Comparison of ENCODE assay signal across 9 cellular contexts in the genomic region with DNA sequence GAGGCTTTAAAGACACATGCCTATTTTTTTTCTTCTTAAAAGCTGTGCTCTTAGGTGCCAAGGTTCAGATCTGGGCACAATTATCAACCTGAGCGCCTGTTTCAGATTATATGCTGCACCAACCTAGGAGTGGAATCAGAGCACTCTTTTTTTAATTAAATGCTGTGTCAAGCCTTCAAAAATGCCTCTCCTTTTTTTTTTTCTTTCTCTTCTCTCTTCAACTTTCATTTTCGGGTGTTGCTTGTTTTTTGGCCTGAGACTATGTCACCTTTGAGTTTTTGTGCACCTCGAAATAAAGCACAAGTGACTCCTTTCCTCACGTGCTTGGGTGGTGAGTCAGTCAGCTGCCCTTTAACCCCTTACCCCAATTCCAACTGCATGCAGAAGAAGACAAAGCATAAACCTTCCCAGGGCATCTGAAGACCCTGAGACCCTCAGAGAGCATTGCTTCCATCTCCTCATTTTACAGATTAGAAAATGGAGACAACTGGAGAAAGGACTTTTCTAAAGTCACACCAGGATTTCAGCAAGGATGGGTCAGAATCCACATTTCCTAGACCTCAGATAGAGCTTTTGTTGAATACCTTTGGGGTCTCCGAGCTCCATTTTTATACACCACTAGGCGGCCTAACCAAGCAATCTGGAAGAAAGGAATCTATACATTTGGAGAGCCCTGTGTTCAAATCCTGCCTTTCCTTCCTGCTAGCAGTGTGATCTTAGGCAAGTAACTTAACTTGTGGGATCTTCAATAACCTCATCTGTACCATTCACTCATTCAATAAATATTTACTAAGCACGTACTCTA. TPM values are rescaled to one million over a fixed set of nuclear protein-coding genes. Genes with fewer than 3 reads are reported as not detected.
DNase-seq lines count a peak whose midpoint lies in the region; ATAC-seq, FAIRE-seq and TF ChIP-seq lines count a peak whose summit lies in the region.
"Had no signal": no experiment of that assay in that cellular context is flagged by ENCODE, and none has a peak within 500 bp of the region (broad histone marks: within the 10 kb centered on the region; RNA-seq: fewer than 3 reads in every experiment).

No MANE protein-coding gene starts in this region.

- peak overlapping the region; percentile 69 for H3K4me3 ChIP-seq in AG10803 (ENCODE audit: low read length)
- peak overlapping the region; percentile 42 to 56 for H3K4me3 ChIP-seq in muscle layer of duodenum (ENCODE audit: low read depth in 1 of 2, low read length in 2 of 2)

- no peak for FAIRE-seq in HTR-8/SVneo (lab: Jason Lieb, UNC)

- H3K4me1 Mint-ChIP-seq in MCF 10A (ENCODE audit: insufficient read depth, unreplicated experiment), result peaks cover 5% of the 10 kb centered on the region

- no peaks in the 10 kb centered on the region for H3K36me3 ChIP-seq in muscle layer of duodenum (ENCODE audit: control insufficient read depth in 1 of 2, insufficient read depth in 2 of 2, low read length in 2 of 2)

- no peak overlapping the region for H3K27ac Mint-ChIP-seq in MCF 10A (ENCODE audit: low read depth, unreplicated experiment)

- no peaks in the 10 kb centered on the region for H3K36me3 Mint-ChIP-seq in MCF 10A (ENCODE audit: insufficient read depth, unreplicated experiment)
- H3K36me3 Mint-ChIP-seq: natural killer cell treated with Interleukin-12 subunit alpha and Interleukin-12 subunit beta and Interleukin-15 and Interleukin-18, amount 100 ng/mL, for 72 hours had no signal

- no peaks in the 10 kb centered on the region for H3K27me3 ChIP-seq in muscle layer of duodenum (ENCODE audit: low read depth, low read length)

- peak overlapping the region; percentile 6 for H3K4me3 Mint-ChIP-seq in MCF 10A (ENCODE audit: unreplicated experiment)

- H3K4me1 ChIP-seq in muscle layer of duodenum (ENCODE audit: control insufficient read depth in 1 of 2, insufficient read depth in 2 of 2, low read length in 2 of 2), result peaks cover 8 to 60% of the 10 kb centered on the region in 2 donors

- TF ChIP-seq CTCF in AG10803 (conservative IDR thresholded peaks at IDR 0.05; ENCODE audit: low read length) (no peak), MCF 10A (IDR thresholded peaks at IDR 0.05; ENCODE audit: unreplicated experiment) (no peak)

- BruUV-seq in MCF 10A (replicated peaks; lab: Mats Ljungman, UMichigan), result no TSS peak

- POLR2A ChIA-PET in MCF 10A (lab: Yijun Ruan, JAX), result interaction anchor here (0.7 to 1.4 kb wide), 2 partner anchors 9 to 11 kb away, joined by 4 to 5 read pairs; no protein-coding TSS in a partner anchor

- CTCF ChIA-PET in MCF 10A (lab: Yijun Ruan, JAX), result interaction anchor here (0.7 to 1.1 kb wide), 3 partner anchors 11 to 22 kb away, joined by 3 to 4 read pairs (median 3); no protein-coding TSS in a partner anchor

- DNase-seq in AG10803 (ENCODE audit: low read depth) (no peak), MCF 10A (ENCODE audit: unreplicated experiment) (no peak), HuH-7.5 (ENCODE audit: low spot score) (no peak), NK-92 (lab: John Stamatoyannopoulos, UW; ENCODE audit: unreplicated experiment) (no peak), HTR-8/SVneo (ENCODE audit: insufficient read length, low spot score) (no peak)
- no peak for DNase-seq in activated naive CD4-positive, alpha-beta T cell treated with anti-CD3 and anti-CD28 coated beads, Interleukin-2, amount 50 U/mL, for 16 hours

- peak; percentile 23 for ATAC-seq in HG02588 (IDR thresholded peaks at IDR 0.05; ENCODE audit: unreplicated experiment)

- peak overlapping the region; percentile 82 for H3K27ac ChIP-seq in muscle layer of duodenum (ENCODE audit: low read length)

- H3K9me3 ChIP-seq in muscle layer of duodenum (ENCODE audit: control insufficient read depth in 1 of 2, low read length in 2 of 2), result no peaks in the 10 kb centered on the region

- intact Hi-C loops in MCF 10A (cut with micrococcal nuclease), result loop anchor here (2.0 to 10.0 kb wide), 2 partner anchors 173 to 259 kb away; no protein-coding TSS in a partner anchor

- H3K27me3 Mint-ChIP-seq in MCF 10A (ENCODE audit: insufficient read depth, unreplicated experiment), result no peaks in the 10 kb centered on the region
- H3K27me3 Mint-ChIP-seq: natural killer cell treated with Interleukin-12 subunit alpha and Interleukin-12 subunit beta and Interleukin-15 and Interleukin-18, amount 100 ng/mL, for 72 hours had no signal

- H3K9me3 Mint-ChIP-seq in MCF 10A (ENCODE audit: unreplicated experiment), result no peaks in the 10 kb centered on the region
- H3K9me3 Mint-ChIP-seq: natural killer cell treated with Interleukin-12 subunit alpha and Interleukin-12 subunit beta and Interleukin-15 and Interleukin-18, amount 100 ng/mL, for 72 hours had no signal

RNA-seq across cellular contexts. Expression of gene PRICKLE2, which starts 0.6 kb away (rescaled TPM):
- 9.6 and 11.4 TPM in 2 replicates for total RNA-seq in MCF 10A (2022)
